1 cellular context compared by ENCODE assay signal in genomic region chr19:17796013-17796837, GRCh38.
TF ChIP-seq lines count a peak whose summit lies in the region.

No MANE protein-coding gene starts in this region.

TF ChIP-seq in HepG2, 621 proteins besides CTCF, POLR2A, EP300 and RAD21 (continued from another document and continues in another):
- TF ChIP-seq SETDB1 (CRISPR knock-in tag; IDR thresholded peaks at IDR 0.05; ENCODE audit: borderline replicate concordance) (no peak), SNRNP70 (IDR thresholded peaks at IDR 0.05; ENCODE audit: low read depth, low read length) (no peak), FOXA3 (CRISPR knock-in tag; IDR thresholded peaks at IDR 0.05) (peak; percentile 30; the same call in 1 of the 2 replicates), NFYB (CRISPR knock-in tag; IDR thresholded peaks at IDR 0.05) (no peak), ZNF558 (CRISPR knock-in tag; IDR thresholded peaks at IDR 0.05; ENCODE audit: borderline replicate concordance) (no peak), TFE3 (CRISPR knock-in tag; IDR thresholded peaks at IDR 0.05) (peak; percentile 55; the same call in 1 of the 2 replicates), ZNF782 (CRISPR knock-in tag; IDR thresholded peaks at IDR 0.05; ENCODE audit: borderline replicate concordance) (0 out of 2 replicates have a peak, but pooled peaks have one; percentile 32), EEA1 (CRISPR knock-in tag; IDR thresholded peaks at IDR 0.05; ENCODE audit: borderline replicate concordance) (no peak), FLYWCH1 (CRISPR knock-in tag; IDR thresholded peaks at IDR 0.05) (no peak), TRIM22 (IDR thresholded peaks at IDR 0.05) (no peak), ZNF329 (CRISPR knock-in tag; IDR thresholded peaks at IDR 0.05; ENCODE audit: low read depth) (no peak), POLR2AphosphoS2 (IDR thresholded peaks at IDR 0.05; ENCODE audit: low read depth, low read length) (no peak), NFYC (CRISPR knock-in tag; IDR thresholded peaks at IDR 0.05) (no peak), FOXP1 (IDR thresholded peaks at IDR 0.05) (no peak), FOXP1 (CRISPR knock-in tag; IDR thresholded peaks at IDR 0.05) (peak; percentile 17; the same call in 1 of the 2 replicates), TBX2 (CRISPR knock-in tag; IDR thresholded peaks at IDR 0.05; ENCODE audit: borderline replicate concordance) (peak; percentile 67; the same call in 1 of the 2 replicates), ARNT (IDR thresholded peaks at IDR 0.05) (no peak), MTERF4 (CRISPR knock-in tag; IDR thresholded peaks at IDR 0.05) (no peak), JUN (CRISPR knock-in tag; IDR thresholded peaks at IDR 0.05) (no peak), HOXA3 (CRISPR knock-in tag; IDR thresholded peaks at IDR 0.05) (0 out of 2 replicates have a peak, but pooled peaks have one; percentile 16), NR2C2 (CRISPR knock-in tag; IDR thresholded peaks at IDR 0.05; ENCODE audit: borderline replicate concordance) (no peak), LCORL (IDR thresholded peaks at IDR 0.05) (no peak), LCORL (CRISPR knock-in tag; IDR thresholded peaks at IDR 0.05) (peak; percentile 75), GZF1 (CRISPR knock-in tag; IDR thresholded peaks at IDR 0.05) (no peak), REPIN1 (CRISPR knock-in tag; IDR thresholded peaks at IDR 0.05; ENCODE audit: borderline replicate concordance, low read depth) (no peak), ZBTB26 (CRISPR knock-in tag; IDR thresholded peaks at IDR 0.05; ENCODE audit: borderline replicate concordance) (no peak), GLI4 (CRISPR knock-in tag; IDR thresholded peaks at IDR 0.05; ENCODE audit: borderline replicate concordance) (no peak), ZNF451 (CRISPR knock-in tag; IDR thresholded peaks at IDR 0.05) (peak; percentile 27; the same call in 1 of the 2 replicates), NRL (CRISPR knock-in tag; IDR thresholded peaks at IDR 0.05; ENCODE audit: borderline replicate concordance) (no peak), KDM3A (CRISPR knock-in tag; IDR thresholded peaks at IDR 0.05; ENCODE audit: low read depth) (0 out of 2 replicates have a peak, but pooled peaks have one; percentile 45), FOSL2 (CRISPR knock-in tag; IDR thresholded peaks at IDR 0.05) (peak; percentile 39), ZNF562 (CRISPR knock-in tag; IDR thresholded peaks at IDR 0.05; ENCODE audit: borderline replicate concordance) (no peak), THAP11 (CRISPR knock-in tag; IDR thresholded peaks at IDR 0.05) (no peak), GABPA (IDR thresholded peaks at IDR 0.05; ENCODE audit: low read depth, low read length) (no peak), GABPA (CRISPR knock-in tag; IDR thresholded peaks at IDR 0.05; ENCODE audit: low read depth) (peak; percentile 61; the same call in 1 of the 2 replicates), SP4 (CRISPR knock-in tag; IDR thresholded peaks at IDR 0.05) (peak; percentile 40; the same call in 1 of the 2 replicates), ZMAT5 (CRISPR knock-in tag; IDR thresholded peaks at IDR 0.05; ENCODE audit: borderline replicate concordance, low read depth) (no peak), ZBTB42 (CRISPR knock-in tag; IDR thresholded peaks at IDR 0.05) (no peak), ZNF709 (CRISPR knock-in tag; IDR thresholded peaks at IDR 0.05) (no peak), SP2 (CRISPR knock-in tag; IDR thresholded peaks at IDR 0.05) (no peak), THYN1 (CRISPR knock-in tag; IDR thresholded peaks at IDR 0.05; ENCODE audit: borderline replicate concordance, low read depth) (no peak), IKZF1 (IDR thresholded peaks at IDR 0.05) (no peak), DZIP1 (CRISPR knock-in tag; IDR thresholded peaks at IDR 0.05) (no peak), TRAFD1 (CRISPR knock-in tag; IDR thresholded peaks at IDR 0.05; ENCODE audit: borderline replicate concordance) (no peak), PHF5A (CRISPR knock-in tag; IDR thresholded peaks at IDR 0.05; ENCODE audit: low read depth, unreplicated experiment) (no peak), XBP1 (CRISPR knock-in tag; IDR thresholded peaks at IDR 0.05) (no peak), SAP130 (CRISPR knock-in tag; IDR thresholded peaks at IDR 0.05; ENCODE audit: low read depth) (peak; percentile 75), ZNF660 (CRISPR knock-in tag; IDR thresholded peaks at IDR 0.05; ENCODE audit: borderline replicate concordance, low read depth) (no peak), TEAD2 (CRISPR knock-in tag; IDR thresholded peaks at IDR 0.05) (no peak), HNRNPH1 (optimal IDR thresholded peaks at IDR 0.05; ENCODE audit: low read depth, low read length) (no peak), ZNF564 (CRISPR knock-in tag; IDR thresholded peaks at IDR 0.05) (no peak), SCMH1 (CRISPR knock-in tag; IDR thresholded peaks at IDR 0.05; ENCODE audit: borderline replicate concordance) (no peak), ZBED4 (CRISPR knock-in tag; IDR thresholded peaks at IDR 0.05; ENCODE audit: borderline replicate concordance) (no peak), ZC3H13 (CRISPR knock-in tag; IDR thresholded peaks at IDR 0.05) (no peak), ZFP82 (CRISPR knock-in tag; IDR thresholded peaks at IDR 0.05; ENCODE audit: borderline replicate concordance) (no peak), HBP1 (CRISPR knock-in tag; IDR thresholded peaks at IDR 0.05; ENCODE audit: low read depth) (no peak), NFATC3 (CRISPR knock-in tag; IDR thresholded peaks at IDR 0.05) (no peak), ZNF430 (CRISPR knock-in tag; IDR thresholded peaks at IDR 0.05) (no peak), YEATS4 (CRISPR knock-in tag; IDR thresholded peaks at IDR 0.05; ENCODE audit: borderline replicate concordance) (no peak), EZH2 (conservative IDR thresholded peaks at IDR 0.05; ENCODE audit: low read depth, low read length) (no peak)
